ENCODE assay signal across 22 cellular contexts in the genomic region with DNA sequence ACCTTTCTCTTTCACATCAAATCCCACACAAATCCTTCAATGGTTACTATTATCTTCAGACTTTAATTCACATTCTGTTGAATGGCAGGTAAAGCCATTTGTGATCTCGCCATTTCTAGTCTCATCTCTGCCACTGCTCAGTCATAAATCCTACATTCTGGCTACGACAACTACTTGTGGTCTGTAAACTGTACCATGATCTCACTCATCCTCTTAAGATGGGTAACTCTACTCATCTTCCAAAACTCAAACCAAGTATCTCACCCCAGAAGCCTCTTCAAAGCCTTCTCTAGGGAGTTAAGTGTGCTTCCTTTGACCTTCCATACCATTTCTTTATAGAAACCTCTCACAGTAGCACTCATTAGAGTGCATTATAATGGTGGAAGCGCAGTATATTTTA.
"Had no signal": no experiment of that assay in that cellular context is flagged by ENCODE, and none has a peak within 500 bp of the region (broad histone marks: within the 10 kb centered on the region; RNA-seq: fewer than 3 reads in every experiment).

No MANE protein-coding gene starts in this region.

- H3K27ac Mint-ChIP-seq: dendritic cell treated with granulocyte-macrophage colony-stimulating factor and Interleukin-4, amounts not matched to agents 40 ng/mL and 50 ng/mL, for 4 days; endodermal cell; natural killer cell; stimulated activated naive B cell treated with anti-CD40 and anti-IgM and Interleukin-4, amounts not matched to agents 10 μg/mL and 1 μg/mL and 100 μg/mL, for 72 hours had no signal

- H3K36me3 Mint-ChIP-seq: natural killer cell had no signal

- DNase-seq: effector CD8-positive, alpha-beta T cell; endodermal cell; foreskin fibroblast; gastrocnemius medialis; head of caudate nucleus; kidney; natural killer cell; occipital lobe; ovary; posterior cingulate gyrus; psoas muscle; right cardiac atrium; spleen; stimulated activated CD4-positive, alpha-beta T cell treated with anti-CD3 and anti-CD28 coated beads, Interleukin-4, amount 100 ng/mL, for 4 hours; stimulated activated naive B cell treated with anti-CD40 and anti-IgM and Interleukin-4, amounts not matched to agents 10 μg/mL and 1 μg/mL and 100 μg/mL, for 72 hours; stomach; thyroid gland; trophoblast cell had no signal

- ATAC-seq: esophagus mucosa; gastrocnemius medialis; left lobe of liver; natural killer cell; psoas muscle; right cardiac atrium; stimulated activated naive B cell treated with anti-CD40 and anti-IgM and Interleukin-4, amounts not matched to agents 10 μg/mL and 1 μg/mL and 100 μg/mL, for 72 hours had no signal

- H3K9me3 Mint-ChIP-seq: dendritic cell treated with granulocyte-macrophage colony-stimulating factor and Interleukin-4, amounts not matched to agents 40 ng/mL and 50 ng/mL, for 4 days; endodermal cell; memory B cell; natural killer cell; stimulated activated naive B cell treated with anti-CD40 and anti-IgM and Interleukin-4, amounts not matched to agents 10 μg/mL and 1 μg/mL and 100 μg/mL, for 72 hours had no signal

- H3K4me3 Mint-ChIP-seq: dendritic cell treated with granulocyte-macrophage colony-stimulating factor and Interleukin-4, amounts not matched to agents 40 ng/mL and 50 ng/mL, for 4 days; endodermal cell; memory B cell; natural killer cell; stimulated activated naive B cell treated with anti-CD40 and anti-IgM and Interleukin-4, amounts not matched to agents 10 μg/mL and 1 μg/mL and 100 μg/mL, for 72 hours had no signal

- H3K4me1 Mint-ChIP-seq: endodermal cell; memory B cell; stimulated activated naive B cell treated with anti-CD40 and anti-IgM and Interleukin-4, amounts not matched to agents 10 μg/mL and 1 μg/mL and 100 μg/mL, for 72 hours had no signal

- H3K27me3 Mint-ChIP-seq: dendritic cell treated with granulocyte-macrophage colony-stimulating factor and Interleukin-4, amounts not matched to agents 40 ng/mL and 50 ng/mL, for 4 days; memory B cell; stimulated activated naive B cell treated with anti-CD40 and anti-IgM and Interleukin-4, amounts not matched to agents 10 μg/mL and 1 μg/mL and 100 μg/mL, for 72 hours had no signal
